Comparison of ENCODE assay signal across 1 cellular context in the genomic region with DNA sequence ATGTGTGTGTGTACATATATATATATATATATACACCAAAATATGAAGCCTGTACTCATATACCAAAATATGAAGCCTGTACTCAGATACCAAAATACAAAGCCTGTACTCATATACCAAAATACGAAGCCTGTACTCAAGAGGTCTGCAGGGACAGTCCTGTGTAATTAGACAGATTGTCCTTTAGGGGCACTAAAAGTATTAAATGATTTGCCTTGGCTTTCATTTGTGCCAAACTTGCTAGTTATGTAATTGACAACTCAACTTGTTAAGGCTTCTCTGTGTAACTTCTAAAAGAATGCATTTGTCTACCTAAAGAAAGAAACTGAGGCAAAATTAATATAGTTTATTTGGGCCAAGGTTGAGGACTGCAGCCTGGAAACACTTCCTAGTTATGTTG.
TF ChIP-seq lines count a peak whose summit lies in the region.

No MANE protein-coding gene starts in this region.

TF ChIP-seq in SK-N-SH treated with all-trans-retinoic acid at 6 μM for 48 hours, 23 proteins besides CTCF, POLR2A, EP300 and RAD21 (continued from another document):
- TF ChIP-seq, protein P1, sequence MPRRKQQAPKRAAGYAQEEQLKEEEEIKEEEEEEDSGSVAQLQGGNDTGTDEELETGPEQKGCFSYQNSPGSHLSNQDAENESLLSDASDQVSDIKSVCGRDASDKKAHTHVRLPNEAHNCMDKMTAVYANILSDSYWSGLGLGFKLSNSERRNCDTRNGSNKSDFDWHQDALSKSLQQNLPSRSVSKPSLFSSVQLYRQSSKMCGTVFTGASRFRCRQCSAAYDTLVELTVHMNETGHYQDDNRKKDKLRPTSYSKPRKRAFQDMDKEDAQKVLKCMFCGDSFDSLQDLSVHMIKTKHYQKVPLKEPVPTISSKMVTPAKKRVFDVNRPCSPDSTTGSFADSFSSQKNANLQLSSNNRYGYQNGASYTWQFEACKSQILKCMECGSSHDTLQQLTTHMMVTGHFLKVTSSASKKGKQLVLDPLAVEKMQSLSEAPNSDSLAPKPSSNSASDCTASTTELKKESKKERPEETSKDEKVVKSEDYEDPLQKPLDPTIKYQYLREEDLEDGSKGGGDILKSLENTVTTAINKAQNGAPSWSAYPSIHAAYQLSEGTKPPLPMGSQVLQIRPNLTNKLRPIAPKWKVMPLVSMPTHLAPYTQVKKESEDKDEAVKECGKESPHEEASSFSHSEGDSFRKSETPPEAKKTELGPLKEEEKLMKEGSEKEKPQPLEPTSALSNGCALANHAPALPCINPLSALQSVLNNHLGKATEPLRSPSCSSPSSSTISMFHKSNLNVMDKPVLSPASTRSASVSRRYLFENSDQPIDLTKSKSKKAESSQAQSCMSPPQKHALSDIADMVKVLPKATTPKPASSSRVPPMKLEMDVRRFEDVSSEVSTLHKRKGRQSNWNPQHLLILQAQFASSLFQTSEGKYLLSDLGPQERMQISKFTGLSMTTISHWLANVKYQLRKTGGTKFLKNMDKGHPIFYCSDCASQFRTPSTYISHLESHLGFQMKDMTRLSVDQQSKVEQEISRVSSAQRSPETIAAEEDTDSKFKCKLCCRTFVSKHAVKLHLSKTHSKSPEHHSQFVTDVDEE (CRISPR knock-in tag; IDR thresholded peaks at IDR 0.05): no peak
- TF ChIP-seq, protein P2, sequence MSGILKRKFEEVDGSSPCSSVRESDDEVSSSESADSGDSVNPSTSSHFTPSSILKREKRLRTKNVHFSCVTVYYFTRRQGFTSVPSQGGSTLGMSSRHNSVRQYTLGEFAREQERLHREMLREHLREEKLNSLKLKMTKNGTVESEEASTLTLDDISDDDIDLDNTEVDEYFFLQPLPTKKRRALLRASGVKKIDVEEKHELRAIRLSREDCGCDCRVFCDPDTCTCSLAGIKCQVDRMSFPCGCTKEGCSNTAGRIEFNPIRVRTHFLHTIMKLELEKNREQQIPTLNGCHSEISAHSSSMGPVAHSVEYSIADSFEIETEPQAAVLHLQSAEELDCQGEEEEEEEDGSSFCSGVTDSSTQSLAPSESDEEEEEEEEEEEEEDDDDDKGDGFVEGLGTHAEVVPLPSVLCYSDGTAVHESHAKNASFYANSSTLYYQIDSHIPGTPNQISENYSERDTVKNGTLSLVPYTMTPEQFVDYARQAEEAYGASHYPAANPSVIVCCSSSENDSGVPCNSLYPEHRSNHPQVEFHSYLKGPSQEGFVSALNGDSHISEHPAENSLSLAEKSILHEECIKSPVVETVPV (CRISPR knock-in tag; IDR thresholded peaks at IDR 0.05): no peak
- no peak for TF ChIP-seq GLIS3 (CRISPR knock-in tag; IDR thresholded peaks at IDR 0.05)
- TF ChIP-seq, protein P3, sequence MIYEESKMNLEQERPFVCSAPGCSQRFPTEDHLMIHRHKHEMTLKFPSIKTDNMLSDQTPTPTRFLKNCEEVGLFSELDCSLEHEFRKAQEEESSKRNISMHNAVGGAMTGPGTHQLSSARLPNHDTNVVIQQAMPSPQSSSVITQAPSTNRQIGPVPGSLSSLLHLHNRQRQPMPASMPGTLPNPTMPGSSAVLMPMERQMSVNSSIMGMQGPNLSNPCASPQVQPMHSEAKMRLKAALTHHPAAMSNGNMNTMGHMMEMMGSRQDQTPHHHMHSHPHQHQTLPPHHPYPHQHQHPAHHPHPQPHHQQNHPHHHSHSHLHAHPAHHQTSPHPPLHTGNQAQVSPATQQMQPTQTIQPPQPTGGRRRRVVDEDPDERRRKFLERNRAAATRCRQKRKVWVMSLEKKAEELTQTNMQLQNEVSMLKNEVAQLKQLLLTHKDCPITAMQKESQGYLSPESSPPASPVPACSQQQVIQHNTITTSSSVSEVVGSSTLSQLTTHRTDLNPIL (CRISPR knock-in tag; IDR thresholded peaks at IDR 0.05; ENCODE audit: low read depth): no peak
TF ChIP-seq in SK-N-SH treated with all-trans-retinoic acid at 6 μM for 48 hours: peak in this region for 0.
